In genomic region chr13:28533049-28533436, GRCh38 we compare ENCODE assay signal across 8 cellular contexts. TPM values are rescaled to one million over a fixed set of nuclear protein-coding genes. Genes with fewer than 3 reads are reported as not detected.
DNase-seq lines count a peak whose midpoint lies in the region; ATAC-seq and TF ChIP-seq lines count a peak whose summit lies in the region.

No MANE protein-coding gene starts in this region.

- no peak for DNase-seq in T-helper 2 cell treated with Interferon-gamma antibody and Interleukin-4, amounts not matched to agents 5 μg/mL and 100 μg/mL, for 36 hours (ENCODE audit: low spot score)
- no peak for DNase-seq in T-helper 2 cell
- DNase-seq in activated T-helper 1 cell treated with anti-CD3 and anti-CD28 coated beads, Interleukin-12 subunit alpha, Interleukin-12 subunit beta, Interleukin-2, Interleukin-4 antibody, amounts not matched to agents 30 ng/mL and 10 ng/mL and 1 ng/mL, durations not matched to agents 14 hours and 24 hours and 36 hours (ENCODE audit: low spot score), result no peak
- no peak for DNase-seq in stimulated activated naive B cell treated with anti-CD40 and anti-IgM and Interleukin-4, amounts not matched to agents 10 μg/mL and 1 μg/mL and 100 μg/mL, for 72 hours
- DNase-seq in omental fat pad (ENCODE audit: low spot score), result no peak
- no peak for DNase-seq in NCI-H2196 (lab: John Stamatoyannopoulos, UW; ENCODE audit: unreplicated experiment)
- no peak for DNase-seq in natural killer cell treated with Interleukin-12 subunit alpha and Interleukin-12 subunit beta and Interleukin-15 and Interleukin-18, amount 100 ng/mL, for 72 hours (ENCODE audit: low spot score)

- ATAC-seq in stimulated activated naive B cell treated with anti-CD40 and anti-IgM and Interleukin-4, amounts not matched to agents 10 μg/mL and 1 μg/mL and 100 μg/mL, for 72 hours (replicated peaks), result peak; percentile 4 to 5
- ATAC-seq in omental fat pad (ENCODE audit: low FRiP score), result no peak
- ATAC-seq in natural killer cell treated with Interleukin-12 subunit alpha and Interleukin-12 subunit beta and Interleukin-15 and Interleukin-18, amount 100 ng/mL, for 72 hours, result no peak

- intact Hi-C loops in activated T-helper 1 cell treated with anti-CD3 and anti-CD28 coated beads, Interleukin-12 subunit alpha, Interleukin-12 subunit beta, Interleukin-2, Interleukin-4 antibody, amounts not matched to agents 30 ng/mL and 10 ng/mL and 1 ng/mL, durations not matched to agents 14 hours and 24 hours and 36 hours (cut with micrococcal nuclease), result loop anchor here (1.0 to 5.0 kb wide), 2 partner anchors 9 to 396 kb away; partner anchors contain the start of gene PAN3

- H3K4me1 Mint-ChIP-seq in T-helper 2 cell treated with Interferon-gamma antibody and Interleukin-4, amounts not matched to agents 5 μg/mL and 100 μg/mL, for 36 hours (ENCODE audit: low read depth), result no peaks in the 10 kb centered on the region
- H3K4me1 Mint-ChIP-seq in activated T-helper 1 cell treated with anti-CD3 and anti-CD28 coated beads, Interleukin-12 subunit alpha, Interleukin-12 subunit beta, Interleukin-2, Interleukin-4 antibody, amounts not matched to agents 30 ng/mL and 10 ng/mL and 1 ng/mL, durations not matched to agents 14 hours and 24 hours and 36 hours (ENCODE audit: low read depth), result no peaks in the 10 kb centered on the region
- peaks cover 3 to 16% of the 10 kb centered on the region in 2 donors for H3K4me1 Mint-ChIP-seq in stimulated activated naive B cell treated with anti-CD40 and anti-IgM and Interleukin-4, amounts not matched to agents 10 μg/mL and 1 μg/mL and 100 μg/mL, for 72 hours
- no peaks in the 10 kb centered on the region for H3K4me1 Mint-ChIP-seq in natural killer cell treated with Interleukin-12 subunit alpha and Interleukin-12 subunit beta and Interleukin-15 and Interleukin-18, amount 100 ng/mL, for 72 hours (ENCODE audit: low read depth in 2 of 2)

- H3K4me3 Mint-ChIP-seq in T-helper 2 cell treated with Interferon-gamma antibody and Interleukin-4, amounts not matched to agents 5 μg/mL and 100 μg/mL, for 36 hours, result peak overlapping the region; percentile 51
- peak overlapping the region; percentile 45 for H3K4me3 Mint-ChIP-seq in activated T-helper 1 cell treated with anti-CD3 and anti-CD28 coated beads, Interleukin-12 subunit alpha, Interleukin-12 subunit beta, Interleukin-2, Interleukin-4 antibody, amounts not matched to agents 30 ng/mL and 10 ng/mL and 1 ng/mL, durations not matched to agents 14 hours and 24 hours and 36 hours
- H3K4me3 Mint-ChIP-seq in stimulated activated naive B cell treated with anti-CD40 and anti-IgM and Interleukin-4, amounts not matched to agents 10 μg/mL and 1 μg/mL and 100 μg/mL, for 72 hours, result peak overlapping the region in 1 of 2 donors; percentile 59
- H3K4me3 Mint-ChIP-seq in natural killer cell treated with Interleukin-12 subunit alpha and Interleukin-12 subunit beta and Interleukin-15 and Interleukin-18, amount 100 ng/mL, for 72 hours, result no peak overlapping the region

- peak overlapping the region; percentile 55 for H3K4me3 ChIP-seq in iPS-18a (ENCODE audit: low read length)

- no peak overlapping the region for H3K27ac Mint-ChIP-seq in T-helper 2 cell treated with Interferon-gamma antibody and Interleukin-4, amounts not matched to agents 5 μg/mL and 100 μg/mL, for 36 hours
- H3K27ac Mint-ChIP-seq in activated T-helper 1 cell treated with anti-CD3 and anti-CD28 coated beads, Interleukin-12 subunit alpha, Interleukin-12 subunit beta, Interleukin-2, Interleukin-4 antibody, amounts not matched to agents 30 ng/mL and 10 ng/mL and 1 ng/mL, durations not matched to agents 14 hours and 24 hours and 36 hours, result no peak overlapping the region
- H3K27ac Mint-ChIP-seq in stimulated activated naive B cell treated with anti-CD40 and anti-IgM and Interleukin-4, amounts not matched to agents 10 μg/mL and 1 μg/mL and 100 μg/mL, for 72 hours, result peak overlapping the region; percentile 6
- H3K27ac Mint-ChIP-seq in natural killer cell treated with Interleukin-12 subunit alpha and Interleukin-12 subunit beta and Interleukin-15 and Interleukin-18, amount 100 ng/mL, for 72 hours, result no peak overlapping the region

- H3K9ac ChIP-seq in iPS-18a (ENCODE audit: low read length), result peak overlapping the region; percentile 44

- no peak for TF ChIP-seq CTCF in omental fat pad (IDR thresholded peaks at IDR 0.05)

- H3K9me3 ChIP-seq in iPS-18a (ENCODE audit: control insufficient read depth, low read depth, low read length), result no peaks in the 10 kb centered on the region

- H3K36me3 Mint-ChIP-seq in T-helper 2 cell treated with Interferon-gamma antibody and Interleukin-4, amounts not matched to agents 5 μg/mL and 100 μg/mL, for 36 hours (ENCODE audit: low read depth), result no peaks in the 10 kb centered on the region
- no peaks in the 10 kb centered on the region for H3K36me3 Mint-ChIP-seq in activated T-helper 1 cell treated with anti-CD3 and anti-CD28 coated beads, Interleukin-12 subunit alpha, Interleukin-12 subunit beta, Interleukin-2, Interleukin-4 antibody, amounts not matched to agents 30 ng/mL and 10 ng/mL and 1 ng/mL, durations not matched to agents 14 hours and 24 hours and 36 hours (ENCODE audit: low read depth)
- H3K36me3 Mint-ChIP-seq in stimulated activated naive B cell treated with anti-CD40 and anti-IgM and Interleukin-4, amounts not matched to agents 10 μg/mL and 1 μg/mL and 100 μg/mL, for 72 hours, result peaks cover 4 to 5% of the 10 kb centered on the region in 2 donors
- H3K36me3 Mint-ChIP-seq in natural killer cell treated with Interleukin-12 subunit alpha and Interleukin-12 subunit beta and Interleukin-15 and Interleukin-18, amount 100 ng/mL, for 72 hours, result no peaks in the 10 kb centered on the region

- H3K27me3 ChIP-seq in iPS-18a (ENCODE audit: control insufficient read depth, insufficient read depth, low read length), result peaks cover 32% of the 10 kb centered on the region

- H3K4me1 ChIP-seq in iPS-18a (ENCODE audit: control insufficient read depth, low read depth, low read length), result peaks cover 18% of the 10 kb centered on the region

- H3K27ac ChIP-seq in iPS-18a (ENCODE audit: low read length), result no peak overlapping the region

- H3K27me3 Mint-ChIP-seq in T-helper 2 cell treated with Interferon-gamma antibody and Interleukin-4, amounts not matched to agents 5 μg/mL and 100 μg/mL, for 36 hours (ENCODE audit: low read depth), result peaks cover 25% of the 10 kb centered on the region
- H3K27me3 Mint-ChIP-seq in activated T-helper 1 cell treated with anti-CD3 and anti-CD28 coated beads, Interleukin-12 subunit alpha, Interleukin-12 subunit beta, Interleukin-2, Interleukin-4 antibody, amounts not matched to agents 30 ng/mL and 10 ng/mL and 1 ng/mL, durations not matched to agents 14 hours and 24 hours and 36 hours (ENCODE audit: insufficient read depth), result peaks cover 25% of the 10 kb centered on the region
- peaks cover 12 to 15% of the 10 kb centered on the region in 2 donors for H3K27me3 Mint-ChIP-seq in stimulated activated naive B cell treated with anti-CD40 and anti-IgM and Interleukin-4, amounts not matched to agents 10 μg/mL and 1 μg/mL and 100 μg/mL, for 72 hours
- H3K27me3 Mint-ChIP-seq in natural killer cell treated with Interleukin-12 subunit alpha and Interleukin-12 subunit beta and Interleukin-15 and Interleukin-18, amount 100 ng/mL, for 72 hours, result peaks cover 22 to 25% of the 10 kb centered on the region in 2 donors

- peaks cover 7% of the 10 kb centered on the region for H3K9me3 Mint-ChIP-seq in T-helper 2 cell treated with Interferon-gamma antibody and Interleukin-4, amounts not matched to agents 5 μg/mL and 100 μg/mL, for 36 hours
- H3K9me3 Mint-ChIP-seq in activated T-helper 1 cell treated with anti-CD3 and anti-CD28 coated beads, Interleukin-12 subunit alpha, Interleukin-12 subunit beta, Interleukin-2, Interleukin-4 antibody, amounts not matched to agents 30 ng/mL and 10 ng/mL and 1 ng/mL, durations not matched to agents 14 hours and 24 hours and 36 hours, result no peaks in the 10 kb centered on the region
- peaks cover 0 to 3% of the 10 kb centered on the region in 2 donors for H3K9me3 Mint-ChIP-seq in stimulated activated naive B cell treated with anti-CD40 and anti-IgM and Interleukin-4, amounts not matched to agents 10 μg/mL and 1 μg/mL and 100 μg/mL, for 72 hours
- H3K9me3 Mint-ChIP-seq in natural killer cell treated with Interleukin-12 subunit alpha and Interleukin-12 subunit beta and Interleukin-15 and Interleukin-18, amount 100 ng/mL, for 72 hours, result no peaks in the 10 kb centered on the region

- H3K36me3 ChIP-seq in iPS-18a (ENCODE audit: control insufficient read depth, low read depth, low read length), result no peaks in the 10 kb centered on the region

RNA-seq across cellular contexts. Expression of gene FLT1, which starts 38.1 kb away (rescaled TPM):
- total RNA-seq in activated T-helper 1 cell treated with anti-CD3 and anti-CD28 coated beads, Interleukin-12 subunit alpha, Interleukin-12 subunit beta, Interleukin-2, Interleukin-4 antibody, amounts not matched to agents 30 ng/mL and 10 ng/mL and 1 ng/mL, durations not matched to agents 14 hours and 24 hours and 36 hours, result 45.6 and 46.3 TPM in 2 replicates
- total RNA-seq in omental fat pad, result 100 to 1,000 TPM in 1 of 4 donors, 10 to 100 TPM in 3; 24.8 to 210 (median 65.7) TPM
- 1 to 10 TPM; 1.3 to 1.6 TPM for total RNA-seq in natural killer cell treated with Interleukin-12 subunit alpha and Interleukin-12 subunit beta and Interleukin-15 and Interleukin-18, amount 100 ng/mL, for 72 hours

Comparison
In these comparisons a context has a peak if more than half of its experiments do, and no peak if none do; other contexts are left out.
1. ATAC-seq: peak in stimulated activated naive B cell treated with anti-CD40 and anti-IgM and Interleukin-4, amounts not matched to agents 10 μg/mL and 1 μg/mL and 100 μg/mL, for 72 hours (2 of 2); none in omental fat pad (single experiment) and natural killer cell treated with Interleukin-12 subunit alpha and Interleukin-12 subunit beta and Interleukin-15 and Interleukin-18, amount 100 ng/mL, for 72 hours (0 of 2).
2. RNA of gene FLT1, which starts 38.1 kb away (total RNA-seq): 24.8 to 210 TPM in omental fat pad and 45.6 to 46.3 TPM in activated T-helper 1 cell treated with anti-CD3 and anti-CD28 coated beads, Interleukin-12 subunit alpha, Interleukin-12 subunit beta, Interleukin-2, Interleukin-4 antibody, amounts not matched to agents 30 ng/mL and 10 ng/mL and 1 ng/mL, durations not matched to agents 14 hours and 24 hours and 36 hours; 1.3 to 1.6 TPM in natural killer cell treated with Interleukin-12 subunit alpha and Interleukin-12 subunit beta and Interleukin-15 and Interleukin-18, amount 100 ng/mL, for 72 hours; every median in the first group is over 10 times any median in the second.